Comparison of ENCODE assay signal across 27 cellular contexts in genomic region chr3:114528517-114528916, GRCh38.
"Had no signal": no experiment of that assay in that cellular context is flagged by ENCODE, and none has a peak within 500 bp of the region (broad histone marks: within the 10 kb centered on the region; RNA-seq: fewer than 3 reads in every experiment).

No MANE protein-coding gene starts in this region.

- H3K4me3 ChIP-seq: colonic mucosa, coronary artery, dorsolateral prefrontal cortex, esophagus muscularis mucosa, esophagus squamous epithelium, gastrocnemius medialis, gastroesophageal sphincter, heart left ventricle, heart right ventricle had no signal

- H3K36me3 ChIP-seq: colonic mucosa had no signal

- FAIRE-seq: colon, endometrium, endothelial cell of umbilical vein, frontal cortex had no signal

- DNase-seq: colonic mucosa; cortex of kidney; dermis blood vessel endothelial cell; dorsolateral prefrontal cortex; effector CD4-positive, alpha-beta T cell; effector CD8-positive, alpha-beta T cell; effector memory CD4-positive, alpha-beta T cell; effector memory CD8-positive, alpha-beta T cell; endodermal cell; erythroblast; esophagus squamous epithelium; foreskin keratinocyte; foreskin melanocyte; gastrocnemius medialis; glutamatergic neuron; head of caudate nucleus; heart left ventricle; heart right ventricle had no signal

- H3K4me1 ChIP-seq: colonic mucosa, esophagus muscularis mucosa, esophagus squamous epithelium, foreskin keratinocyte, gastroesophageal sphincter had no signal

- H3K9me3 ChIP-seq: colonic mucosa, esophagus muscularis mucosa, esophagus squamous epithelium, gastrocnemius medialis, gastroesophageal sphincter had no signal

- H3K27ac ChIP-seq: colonic mucosa, coronary artery, dorsolateral prefrontal cortex, epithelial cell of prostate, esophagus muscularis mucosa, esophagus squamous epithelium, foreskin keratinocyte, gastrocnemius medialis, gastroesophageal sphincter, heart left ventricle, heart right ventricle had no signal

- H3K27me3 ChIP-seq: colonic mucosa, dorsolateral prefrontal cortex, esophagus muscularis mucosa, esophagus squamous epithelium, foreskin keratinocyte, gastrocnemius medialis, gastroesophageal sphincter, heart left ventricle, heart right ventricle had no signal

- ATAC-seq: effector memory CD8-positive, alpha-beta T cell; esophagus mucosa; foreskin keratinocyte; gastrocnemius medialis; gastroesophageal sphincter had no signal
